ENCODE assay signal across 24 cellular contexts in the genomic region with DNA sequence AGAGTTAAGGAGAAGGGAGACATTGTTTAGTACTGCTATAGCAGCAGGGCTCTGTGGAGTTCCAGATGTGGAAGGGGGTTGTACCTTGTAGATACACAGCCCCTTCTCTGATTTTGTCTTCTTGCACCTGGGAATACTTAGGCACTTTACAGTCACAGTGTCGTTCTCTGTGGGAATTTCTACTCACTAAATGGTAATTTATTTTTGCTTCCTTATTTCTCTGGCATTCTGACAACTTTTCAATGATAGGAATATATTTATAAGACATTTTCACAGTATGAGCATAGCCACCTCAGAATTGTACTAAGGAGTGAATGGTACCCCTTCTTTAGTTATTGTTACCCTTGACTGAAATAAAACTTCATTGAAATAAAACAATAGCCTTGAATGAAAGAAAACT.
DNase-seq lines count a peak whose midpoint lies in the region; ATAC-seq, FAIRE-seq and TF ChIP-seq lines count a peak whose summit lies in the region.
"Had no signal": no experiment of that assay in that cellular context is flagged by ENCODE, and none has a peak within 500 bp of the region (broad histone marks: within the 10 kb centered on the region; RNA-seq: fewer than 3 reads in every experiment).

No MANE protein-coding gene starts in this region.

- peaks cover 33 to 40% of the 10 kb centered on the region in 2 experiments for H3K4me1 ChIP-seq in neutrophil (ENCODE audit: control insufficient read depth in 1 of 2, insufficient read depth in 1 of 2, low read depth in 1 of 2, low read length in 1 of 2)
- no peaks in the 10 kb centered on the region for H3K4me1 ChIP-seq in SJCRH30
- H3K4me1 ChIP-seq: BLaER1 had no signal

- H3K4me3 ChIP-seq in SK-N-MC (no peak overlapping the region), neutrophil (ENCODE audit: low read depth in 1 of 2, low read length in 1 of 2) (no peak overlapping the region), SJCRH30 (no peak overlapping the region)
- H3K4me3 ChIP-seq: BLaER1, GM23338 had no signal

- no peak for ATAC-seq in GM21619 (IDR thresholded peaks at IDR 0.05; ENCODE audit: unreplicated experiment)
- ATAC-seq: GM23338, HCT116 had no signal

- no peaks in the 10 kb centered on the region for H3K9me3 ChIP-seq in SK-N-MC (ENCODE audit: low read depth, low read length)
- H3K9me3 ChIP-seq in neutrophil = no peaks in the 10 kb centered on the region
- H3K9me3 ChIP-seq in SJCRH30 (replicated peaks) = no peaks in the 10 kb centered on the region
- H3K9me3 ChIP-seq: BLaER1 had no signal

- no peak for TF ChIP-seq CTCF in neutrophil (IDR thresholded peaks at IDR 0.05)

- H3K9ac ChIP-seq in SK-N-MC (ENCODE audit: insufficient read length) = no peak overlapping the region
- H3K9ac ChIP-seq: BLaER1 had no signal

- H3K36me3 ChIP-seq in SK-N-MC (ENCODE audit: insufficient read depth, low read length) (no peaks in the 10 kb centered on the region), neutrophil (no peaks in the 10 kb centered on the region), SJCRH30 (no peaks in the 10 kb centered on the region)
- H3K36me3 ChIP-seq: BLaER1 had no signal

- no peak for FAIRE-seq in frontal cortex (lab: Jason Lieb, UNC)
- FAIRE-seq: A204.1, GM12891, GM18507 had no signal

- H3K27ac ChIP-seq in SK-N-MC (peak overlapping the region; percentile 26; the same call in 1 of the 2 replicates), neutrophil (peak overlapping the region; percentile 97), SJCRH30 (no peak overlapping the region)
- H3K27ac ChIP-seq: 22Rv1, BLaER1, C4-2B had no signal

- H3K27me3 ChIP-seq in neutrophil = no peaks in the 10 kb centered on the region
- no peaks in the 10 kb centered on the region; the same call in 1 of the 2 replicates for H3K27me3 ChIP-seq in SJCRH30
- H3K27me3 ChIP-seq: BLaER1 had no signal

- DNase-seq in CD1c-positive myeloid dendritic cell (ENCODE audit: extremely low spot score) (peak; percentile 16), SK-N-MC (ENCODE audit: low read depth, low spot score) (no peak), medulla oblongata (ENCODE audit: extremely low spot score) (peak; percentile 17), OCI-M2 (lab: John Stamatoyannopoulos, UW; ENCODE audit: unreplicated experiment) (no peak), frontal cortex (ENCODE audit: low spot score in 2 of 2) (no peak), SJCRH30 (no peak)
- DNase-seq: Calu3; CD4-positive, alpha-beta T cell; CD8-positive, alpha-beta memory T cell; COR-L47; DMS53; DMS79 treated with DMSO at 0.1 percent for 48 hours; GF-D8; H9 had no signal

Comparison
In these comparisons a context has a peak if more than half of its experiments do, and no peak if none do; other contexts are left out.
1. DNase-seq: peak in CD1c-positive myeloid dendritic cell (single experiment) and medulla oblongata (single experiment); none in SK-N-MC (single experiment), OCI-M2 (single experiment), frontal cortex (0 of 2) and SJCRH30 (0 of 2).